In genomic region chr20:199996-200395, GRCh38 we compare ENCODE assay signal across 22 cellular contexts. TPM values are rescaled to one million over a fixed set of nuclear protein-coding genes. Genes with fewer than 3 reads are reported as not detected.
DNase-seq lines count a peak whose midpoint lies in the region; ATAC-seq and TF ChIP-seq lines count a peak whose summit lies in the region.
"Had no signal": no experiment of that assay in that cellular context is flagged by ENCODE, and none has a peak within 500 bp of the region (broad histone marks: within the 10 kb centered on the region; RNA-seq: fewer than 3 reads in every experiment).

No MANE protein-coding gene starts in this region.

- H4K20me1 ChIP-seq in BLaER1: no peaks in the 10 kb centered on the region
- no peaks in the 10 kb centered on the region for H4K20me1 ChIP-seq in mammary epithelial cell (ENCODE audit: insufficient read depth, low read length)
- H4K20me1 ChIP-seq: BLaER1 treated with 17β-estradiol and CSF1 and Interleukin-3, amounts not matched to agents 10 nM and 100 nM had no signal

- CTCF ChIA-PET in mammary epithelial cell (lab: Charles Lee; ENCODE audit: low non-redundant PET): interaction anchor here (0.6 kb wide), 1 partner anchor 50 kb away, joined by 3 read pairs; no protein-coding TSS in a partner anchor
- CTCF ChIA-PET in naive thymus-derived CD4-positive, alpha-beta T cell (lab: Charles Lee): no interaction called here

- H3K27me3 ChIP-seq in BLaER1 (no peaks in the 10 kb centered on the region), mammary epithelial cell (ENCODE audit: insufficient read depth, low read length) (peaks cover 10% of the 10 kb centered on the region), HAP-1 (ENCODE audit: low read depth) (peaks cover 21% of the 10 kb centered on the region)
- no peaks in the 10 kb centered on the region for H3K27me3 ChIP-seq in naive thymus-derived CD4-positive, alpha-beta T cell (ENCODE audit: control insufficient read depth in 2 of 2, insufficient read depth in 2 of 2, low read length in 2 of 2)
- H3K27me3 ChIP-seq: BLaER1 treated with 17β-estradiol and CSF1 and Interleukin-3, amounts not matched to agents 10 nM and 100 nM had no signal

- H3K36me3 Mint-ChIP-seq in naive thymus-derived CD4-positive, alpha-beta T cell: peaks cover 0 to 13% (median 0%) of the 10 kb centered on the region in 5 donors
- H3K36me3 Mint-ChIP-seq: CD8-positive, alpha-beta T cell; T-cell had no signal

- DNase-seq in H4 (ENCODE audit: low spot score) (peak; percentile 82), NB4 (ENCODE audit: low read depth) (peak; percentile 22), mammary epithelial cell (peak; percentile 80), HAP-1 (ENCODE audit: low spot score in 2 of 2) (no peak)
- DNase-seq in naive thymus-derived CD4-positive, alpha-beta T cell: no peak
- DNase-seq: Calu3; CD8-positive, alpha-beta T cell; HCEC 1CT; NCI-H1092 treated with DMSO at 0.1 percent for 48 hours; NCI-H146; NCI-H2081; NCI-H510A; NCI-H82; SIG-M5; T-cell had no signal

- H3K4me3 Mint-ChIP-seq in naive thymus-derived CD4-positive, alpha-beta T cell: no peak overlapping the region
- H3K4me3 Mint-ChIP-seq: CD8-positive, alpha-beta T cell; T-cell had no signal

- POLR2A ChIA-PET in naive thymus-derived CD4-positive, alpha-beta T cell (lab: Charles Lee): no interaction called here

- H3K27ac Mint-ChIP-seq in naive thymus-derived CD4-positive, alpha-beta T cell: no peak overlapping the region
- H3K27ac Mint-ChIP-seq: CD8-positive, alpha-beta T cell; T-cell had no signal

- peaks cover 0 to 1% (median 0%) of the 10 kb centered on the region in 7 donors for H3K4me1 Mint-ChIP-seq in naive thymus-derived CD4-positive, alpha-beta T cell
- H3K4me1 Mint-ChIP-seq: T-cell had no signal

- H3K9me3 ChIP-seq in BLaER1: no peaks in the 10 kb centered on the region
- no peaks in the 10 kb centered on the region for H3K9me3 ChIP-seq in mammary epithelial cell (replicated peaks; ENCODE audit: insufficient read depth, low read length)
- no peaks in the 10 kb centered on the region for H3K9me3 ChIP-seq in HAP-1
- no peaks in the 10 kb centered on the region for H3K9me3 ChIP-seq in naive thymus-derived CD4-positive, alpha-beta T cell (ENCODE audit: control insufficient read depth in 2 of 3, low read length in 3 of 3)
- H3K9me3 ChIP-seq: A549 had no signal

- H3K36me3 ChIP-seq in BLaER1 (no peaks in the 10 kb centered on the region), mammary epithelial cell (ENCODE audit: insufficient read depth, low read length) (no peaks in the 10 kb centered on the region), HAP-1 (replicated peaks) (no peaks in the 10 kb centered on the region)
- H3K36me3 ChIP-seq in naive thymus-derived CD4-positive, alpha-beta T cell (ENCODE audit: control insufficient read depth in 2 of 3, insufficient read depth in 3 of 3, low read length in 3 of 3): no peaks in the 10 kb centered on the region
- H3K36me3 ChIP-seq: BLaER1 treated with 17β-estradiol and CSF1 and Interleukin-3, amounts not matched to agents 10 nM and 100 nM had no signal

- WGBS in mammary epithelial cell (ENCODE audit: low coverage, missing lambda C conversion rate): 30% methylated on average over 3 of the region's 4 CpGs

- dilution Hi-C loops in mammary epithelial cell (cut with HindIII; ENCODE audit: low sequenced_read_pairs): no loop called here

- H3K27ac ChIP-seq in BLaER1: no peak overlapping the region
- H3K27ac ChIP-seq in mammary epithelial cell (ENCODE audit: insufficient read depth, low read depth, low read length): no peak overlapping the region
- no peak overlapping the region for H3K27ac ChIP-seq in naive thymus-derived CD4-positive, alpha-beta T cell (ENCODE audit: low read depth, low read length)
- H3K27ac ChIP-seq: A549; BLaER1 treated with 17β-estradiol and CSF1 and Interleukin-3, amounts not matched to agents 10 nM and 100 nM; RWPE1 had no signal

- peaks cover 7% of the 10 kb centered on the region for H3K4me1 ChIP-seq in BLaER1
- H3K4me1 ChIP-seq in mammary epithelial cell (ENCODE audit: insufficient read depth, low read length): no peaks in the 10 kb centered on the region
- no peaks in the 10 kb centered on the region for H3K4me1 ChIP-seq in HAP-1
- H3K4me1 ChIP-seq in naive thymus-derived CD4-positive, alpha-beta T cell (ENCODE audit: control insufficient read depth in 2 of 2, insufficient read depth in 2 of 2, low read length in 2 of 2): no peaks in the 10 kb centered on the region
- H3K4me1 ChIP-seq: A549 had no signal

- in situ Hi-C loops in mammary epithelial cell (cut with MboI; ENCODE audit: low sequenced_read_pairs in 2 of 2) (no loop called here), HAP-1 (cut with MboI; ENCODE audit: low sequenced_read_pairs) (no loop called here)

- H3K4me2 ChIP-seq in BLaER1 (0 out of 2 replicates have a peak overlapping the region, but pooled peaks have one; percentile 9), mammary epithelial cell (ENCODE audit: insufficient read depth, low read depth, low read length) (no peak overlapping the region)
- H3K4me2 ChIP-seq: A549 had no signal

- no peak overlapping the region for H2AFZ ChIP-seq in mammary epithelial cell (ENCODE audit: low read depth, low read length)

- BruUV-seq in mammary epithelial cell (replicated peaks; lab: Mats Ljungman, UMichigan): no TSS peak

- no peak overlapping the region for H3K9ac ChIP-seq in BLaER1
- H3K9ac ChIP-seq in mammary epithelial cell (ENCODE audit: insufficient read depth, low read length): no peak overlapping the region
- H3K9ac ChIP-seq: BLaER1 treated with 17β-estradiol and CSF1 and Interleukin-3, amounts not matched to agents 10 nM and 100 nM had no signal

- no peak for TF ChIP-seq POLR2A in NB4 (IDR thresholded peaks at IDR 0.05; ENCODE audit: extremely low read depth, insufficient read length)

- H3K4me3 ChIP-seq in BLaER1 (no peak overlapping the region), NB4 (ENCODE audit: low read depth, low read length) (no peak overlapping the region), mammary epithelial cell (replicated peaks in 1 of 3; ENCODE audit: insufficient read depth in 1 of 3, low read depth in 2 of 3, low read length in 3 of 3) (no peak overlapping the region), HAP-1 (no peak overlapping the region)
- H3K4me3 ChIP-seq in naive thymus-derived CD4-positive, alpha-beta T cell (ENCODE audit: low read length): no peak overlapping the region
- H3K4me3 ChIP-seq: A549; BLaER1 treated with 17β-estradiol and CSF1 and Interleukin-3, amounts not matched to agents 10 nM and 100 nM had no signal

- ATAC-seq in GM21447 (IDR thresholded peaks at IDR 0.05; ENCODE audit: unreplicated experiment): no peak
- ATAC-seq in naive thymus-derived CD4-positive, alpha-beta T cell: no peak
- no peak for ATAC-seq in GM18868 (IDR thresholded peaks at IDR 0.05; ENCODE audit: unreplicated experiment)
- ATAC-seq: A549; CD8-positive, alpha-beta T cell; SK-N-SH treated with all-trans-retinoic acid at 6 μM for 48 hours; T-cell had no signal

- H3K79me2 ChIP-seq in mammary epithelial cell (ENCODE audit: insufficient read depth, low read length): no peaks in the 10 kb centered on the region

- no peak for TF ChIP-seq CTCF in NB4 (IDR thresholded peaks at IDR 0.05; ENCODE audit: low read depth, low read length)
- no peak for TF ChIP-seq CTCF in mammary epithelial cell (conservative IDR thresholded peaks at IDR 0.05 in 1 of 2, IDR thresholded peaks at IDR 0.05 in 1 of 2; ENCODE audit: extremely low read depth in 1 of 2, insufficient read depth in 1 of 2, low read depth in 1 of 2, low read length in 2 of 2)

- H3K9me3 Mint-ChIP-seq in naive thymus-derived CD4-positive, alpha-beta T cell: peaks cover 0 to 20% (median 2%) of the 10 kb centered on the region in 11 donors
- H3K9me3 Mint-ChIP-seq: CD8-positive, alpha-beta T cell had no signal

- intact Hi-C loops in mammary epithelial cell (cut with micrococcal nuclease): no loop called here
- intact Hi-C loops in naive thymus-derived CD4-positive, alpha-beta T cell (cut with micrococcal nuclease): no loop called here

- peaks cover 9 to 25% (median 18%) of the 10 kb centered on the region in 5 donors for H3K27me3 Mint-ChIP-seq in naive thymus-derived CD4-positive, alpha-beta T cell

RNA-seq across cellular contexts. Expression of gene DEFB128, which starts 10.5 kb away (rescaled TPM):
- total RNA-seq in H4 (2014; rRNA removed; shearing (Covaris generic)): not detected in 2 replicates
- total RNA-seq in mammary epithelial cell: not detected
- not detected for polyA plus RNA-seq in mammary epithelial cell
- not detected for polyA minus RNA-seq in mammary epithelial cell
- not detected for total RNA-seq in naive thymus-derived CD4-positive, alpha-beta T cell
- polyA plus RNA-seq in naive thymus-derived CD4-positive, alpha-beta T cell: not detected
- total RNA-seq: Calu3; CD8-positive, alpha-beta T cell; T-cell had no signal
- polyA plus RNA-seq: A549 had no signal

RNA-seq across cellular contexts. Expression of gene DEFB129, which starts 27.1 kb away (rescaled TPM):
- total RNA-seq in H4 (2014; rRNA removed; shearing (Covaris generic)): not detected in 2 replicates
- total RNA-seq in mammary epithelial cell: not detected
- not detected for polyA plus RNA-seq in mammary epithelial cell
- not detected for polyA minus RNA-seq in mammary epithelial cell
- total RNA-seq in naive thymus-derived CD4-positive, alpha-beta T cell: not detected
- polyA plus RNA-seq in naive thymus-derived CD4-positive, alpha-beta T cell: not detected
- total RNA-seq: Calu3; CD8-positive, alpha-beta T cell; T-cell had no signal
- polyA plus RNA-seq: A549 had no signal

RNA-seq across cellular contexts. Expression of gene DEFB127, which starts 42.7 kb away (rescaled TPM):
- total RNA-seq in H4 (2014; rRNA removed; shearing (Covaris generic)): not detected in 2 replicates
- not detected for total RNA-seq in mammary epithelial cell
- not detected for polyA plus RNA-seq in mammary epithelial cell
- not detected for polyA minus RNA-seq in mammary epithelial cell
- not detected for total RNA-seq in naive thymus-derived CD4-positive, alpha-beta T cell
- not detected for polyA plus RNA-seq in naive thymus-derived CD4-positive, alpha-beta T cell
- total RNA-seq: Calu3; CD8-positive, alpha-beta T cell; T-cell had no signal
- polyA plus RNA-seq: A549 had no signal

RNA-seq across cellular contexts. Expression of gene DEFB132, which starts 57.5 kb away (rescaled TPM):
- not detected in 2 replicates for total RNA-seq in H4 (2014; rRNA removed; shearing (Covaris generic))
- not detected for total RNA-seq in mammary epithelial cell
- not detected for polyA plus RNA-seq in mammary epithelial cell
- not detected for polyA minus RNA-seq in mammary epithelial cell
- not detected for total RNA-seq in naive thymus-derived CD4-positive, alpha-beta T cell
- not detected for polyA plus RNA-seq in naive thymus-derived CD4-positive, alpha-beta T cell
- total RNA-seq: Calu3; CD8-positive, alpha-beta T cell; T-cell had no signal
- polyA plus RNA-seq: A549 had no signal

RNA-seq across cellular contexts. Expression of gene DEFB126, which starts 57.6 kb away (rescaled TPM):
- not detected in 2 replicates for total RNA-seq in H4 (2014; rRNA removed; shearing (Covaris generic))
- not detected for total RNA-seq in mammary epithelial cell
- not detected for polyA plus RNA-seq in mammary epithelial cell
- polyA minus RNA-seq in mammary epithelial cell: not detected
- not detected for total RNA-seq in naive thymus-derived CD4-positive, alpha-beta T cell
- not detected for polyA plus RNA-seq in naive thymus-derived CD4-positive, alpha-beta T cell
- total RNA-seq: Calu3; CD8-positive, alpha-beta T cell; T-cell had no signal
- polyA plus RNA-seq: A549 had no signal

Comparison
In these comparisons a context has a peak if more than half of its experiments do, and no peak if none do; other contexts are left out.
1. DNase-seq: peak in H4 (single experiment), NB4 (single experiment) and mammary epithelial cell (single experiment); none in HAP-1 (0 of 2) and naive thymus-derived CD4-positive, alpha-beta T cell (0 of 9).